ENCODE assay signal across 19 cellular contexts in the genomic region with DNA sequence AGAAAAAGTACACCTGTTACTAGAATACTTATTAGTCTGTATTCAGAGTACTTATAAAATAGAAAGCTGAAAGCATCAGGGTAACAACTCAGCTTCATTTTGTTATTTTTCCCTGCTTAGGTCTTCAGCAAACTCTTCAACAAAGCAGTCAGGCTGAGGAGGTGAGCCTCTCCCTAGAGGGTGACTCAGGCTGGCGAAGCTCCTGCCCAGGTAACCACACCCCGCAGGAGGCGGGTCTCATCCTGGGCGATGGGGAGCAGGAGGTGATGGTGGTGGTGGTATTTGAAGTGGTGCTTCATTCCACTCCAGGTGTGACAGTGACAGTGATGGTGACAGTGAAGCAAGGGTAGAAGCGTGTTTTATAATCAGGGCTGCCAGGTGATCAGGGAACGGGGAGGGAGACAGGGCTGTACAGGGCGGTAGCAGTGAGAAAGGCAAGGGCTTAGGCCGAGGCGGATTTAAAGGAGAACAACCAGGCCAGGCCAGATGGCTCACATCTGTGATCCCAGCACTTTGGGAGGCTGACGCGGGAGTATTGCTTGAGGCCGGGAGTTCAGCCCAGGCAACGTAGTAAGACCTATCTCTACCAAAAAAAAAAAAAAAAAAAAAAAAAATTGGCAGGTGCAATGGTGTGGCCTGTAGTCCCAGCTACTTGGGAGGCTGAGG.
A peak's percentile ranks its signal among the peaks of the same experiment; 100 is the strongest.
DNase-seq lines count a peak whose midpoint lies in the region; ATAC-seq and TF ChIP-seq lines count a peak whose summit lies in the region.
"Had no signal": no experiment of that assay in that cellular context is flagged by ENCODE, and none has a peak within 500 bp of the region (broad histone marks: within the 10 kb centered on the region; RNA-seq: fewer than 3 reads in every experiment).

No MANE protein-coding gene starts in this region.

- peak overlapping the region; percentile 2 for H3K27ac Mint-ChIP-seq in Calu3 (ENCODE audit: unreplicated experiment)
- H3K27ac Mint-ChIP-seq: activated naive CD4-positive, alpha-beta T cell treated with anti-CD3 and anti-CD28 coated beads, Interleukin-2, amount 10 ng/mL, durations not matched to agents 7 days and 5 days; stimulated activated effector memory CD8-positive, alpha-beta T cell treated with anti-CD3 and anti-CD28 coated beads, Interleukin-12 subunit alpha, Interleukin-12 subunit beta, amount 100 ng/mL, for 72 hours had no signal

- H3K36me3 Mint-ChIP-seq in Calu3 (ENCODE audit: insufficient read depth, unreplicated experiment): peaks cover 4% of the 10 kb centered on the region
- H3K36me3 Mint-ChIP-seq: activated naive CD4-positive, alpha-beta T cell treated with anti-CD3 and anti-CD28 coated beads, Interleukin-2, amount 10 ng/mL, durations not matched to agents 7 days and 5 days; stimulated activated effector memory CD8-positive, alpha-beta T cell treated with anti-CD3 and anti-CD28 coated beads, Interleukin-12 subunit alpha, Interleukin-12 subunit beta, amount 100 ng/mL, for 72 hours had no signal

- no peaks in the 10 kb centered on the region for H3K9me3 ChIP-seq in RWPE2 (ENCODE audit: severe bottlenecking)
- H3K9me3 ChIP-seq: body of pancreas, left ventricle myocardium inferior had no signal

- H3K27me3 ChIP-seq in RWPE2 (ENCODE audit: insufficient read depth, poor library complexity, severe bottlenecking): no peaks in the 10 kb centered on the region
- H3K27me3 ChIP-seq: body of pancreas had no signal

- no peaks in the 10 kb centered on the region for H3K9me3 Mint-ChIP-seq in Calu3 (ENCODE audit: low read depth, unreplicated experiment)
- H3K9me3 Mint-ChIP-seq: activated naive CD4-positive, alpha-beta T cell treated with anti-CD3 and anti-CD28 coated beads, Interleukin-2, amount 10 ng/mL, durations not matched to agents 7 days and 5 days; stimulated activated effector memory CD8-positive, alpha-beta T cell treated with anti-CD3 and anti-CD28 coated beads, Interleukin-12 subunit alpha, Interleukin-12 subunit beta, amount 100 ng/mL, for 72 hours had no signal

- DNase-seq in Calu3 (peak; percentile 77), NCI-H187 treated with DMSO at 0.1 percent for 48 hours (lab: John Stamatoyannopoulos, UW) (peak; percentile 93), RWPE2 (ENCODE audit: low spot score) (no peak), iPS-NIHi11 (ENCODE audit: low spot score) (peak; percentile 18), AG08396 (ENCODE audit: low spot score) (no peak), superior temporal gyrus (ENCODE audit: extremely low spot score) (no peak), left ventricle myocardium superior (no peak), SW 1271 (lab: John Stamatoyannopoulos, UW) (no peak)
- DNase-seq: activated CD4-positive, alpha-beta T cell treated with anti-CD3 and anti-CD28 coated beads for 48 hours; activated naive CD4-positive, alpha-beta T cell treated with anti-CD3 and anti-CD28 coated beads, Interleukin-2, amount 10 ng/mL, durations not matched to agents 7 days and 5 days; activated T-cell treated with anti-CD3 and anti-CD28 coated beads for 4 hours; body of pancreas; left ventricle myocardium inferior; NCI-H1048; NCI-H526; posterior cingulate gyrus; Right ventricle myocardium superior had no signal

- H3K27me3 Mint-ChIP-seq in Calu3 (ENCODE audit: unreplicated experiment): no peaks in the 10 kb centered on the region

- no peak overlapping the region for H3K4me3 Mint-ChIP-seq in Calu3 (ENCODE audit: low read depth, unreplicated experiment)
- H3K4me3 Mint-ChIP-seq: activated naive CD4-positive, alpha-beta T cell treated with anti-CD3 and anti-CD28 coated beads, Interleukin-2, amount 10 ng/mL, durations not matched to agents 7 days and 5 days; stimulated activated effector memory CD8-positive, alpha-beta T cell treated with anti-CD3 and anti-CD28 coated beads, Interleukin-12 subunit alpha, Interleukin-12 subunit beta, amount 100 ng/mL, for 72 hours had no signal

- no peak for TF ChIP-seq CTCF in Calu3 (IDR thresholded peaks at IDR 0.05; ENCODE audit: unreplicated experiment)
- no peak for TF ChIP-seq CTCF in RWPE2 (IDR thresholded peaks at IDR 0.05; ENCODE audit: poor library complexity, severe bottlenecking)

- no peaks in the 10 kb centered on the region for H3K36me3 ChIP-seq in RWPE2 (ENCODE audit: low read depth)
- H3K36me3 ChIP-seq: left ventricle myocardium inferior had no signal

- no peak overlapping the region for H3K4me3 ChIP-seq in RWPE2 (ENCODE audit: severe bottlenecking)
- H3K4me3 ChIP-seq: body of pancreas, left ventricle myocardium inferior, skin epidermis had no signal

- no TSS peak for BruUV-seq in Calu3 (replicated peaks; lab: Mats Ljungman, UMichigan)

- intact Hi-C loops in Calu3 (cut with micrococcal nuclease; ENCODE audit: unreplicated experiment): no loop called here
- intact Hi-C loops in left ventricle myocardium superior (cut with micrococcal nuclease): no loop called here

- peaks cover 44% of the 10 kb centered on the region for H3K4me1 Mint-ChIP-seq in Calu3 (ENCODE audit: low read depth, unreplicated experiment)
- H3K4me1 Mint-ChIP-seq: activated naive CD4-positive, alpha-beta T cell treated with anti-CD3 and anti-CD28 coated beads, Interleukin-2, amount 10 ng/mL, durations not matched to agents 7 days and 5 days had no signal

- CTCF ChIA-PET in Calu3 (lab: Charles Lee): interaction anchor here (0.6 to 0.7 kb wide), 2 partner anchors 9 to 764 kb away, joined by 3 to 8 read pairs; no protein-coding TSS in a partner anchor

- no peak overlapping the region for H3K27ac ChIP-seq in RWPE2 (ENCODE audit: poor library complexity, severe bottlenecking)
- H3K27ac ChIP-seq: body of pancreas, left ventricle myocardium inferior had no signal

- ATAC-seq in RWPE2 (ENCODE audit: low read depth) (peak; percentile 97), left ventricle myocardium superior (no peak)
- ATAC-seq: body of pancreas; stimulated activated effector memory CD8-positive, alpha-beta T cell treated with anti-CD3 and anti-CD28 coated beads, Interleukin-12 subunit alpha, Interleukin-12 subunit beta, amount 100 ng/mL, for 72 hours had no signal

- H3K4me1 ChIP-seq in RWPE2 (ENCODE audit: insufficient read depth, poor library complexity, severe bottlenecking): peaks cover 28% of the 10 kb centered on the region

Comparison
In these comparisons a context has a peak if more than half of its experiments do, and no peak if none do; other contexts are left out.
1. DNase-seq: peak in Calu3 (single experiment), NCI-H187 treated with DMSO at 0.1 percent for 48 hours (single experiment) and iPS-NIHi11 (single experiment); none in RWPE2 (single experiment), AG08396 (single experiment), superior temporal gyrus (single experiment), left ventricle myocardium superior (single experiment) and SW 1271 (0 of 2).